8 cellular contexts compared by ENCODE assay signal in the genomic region with DNA sequence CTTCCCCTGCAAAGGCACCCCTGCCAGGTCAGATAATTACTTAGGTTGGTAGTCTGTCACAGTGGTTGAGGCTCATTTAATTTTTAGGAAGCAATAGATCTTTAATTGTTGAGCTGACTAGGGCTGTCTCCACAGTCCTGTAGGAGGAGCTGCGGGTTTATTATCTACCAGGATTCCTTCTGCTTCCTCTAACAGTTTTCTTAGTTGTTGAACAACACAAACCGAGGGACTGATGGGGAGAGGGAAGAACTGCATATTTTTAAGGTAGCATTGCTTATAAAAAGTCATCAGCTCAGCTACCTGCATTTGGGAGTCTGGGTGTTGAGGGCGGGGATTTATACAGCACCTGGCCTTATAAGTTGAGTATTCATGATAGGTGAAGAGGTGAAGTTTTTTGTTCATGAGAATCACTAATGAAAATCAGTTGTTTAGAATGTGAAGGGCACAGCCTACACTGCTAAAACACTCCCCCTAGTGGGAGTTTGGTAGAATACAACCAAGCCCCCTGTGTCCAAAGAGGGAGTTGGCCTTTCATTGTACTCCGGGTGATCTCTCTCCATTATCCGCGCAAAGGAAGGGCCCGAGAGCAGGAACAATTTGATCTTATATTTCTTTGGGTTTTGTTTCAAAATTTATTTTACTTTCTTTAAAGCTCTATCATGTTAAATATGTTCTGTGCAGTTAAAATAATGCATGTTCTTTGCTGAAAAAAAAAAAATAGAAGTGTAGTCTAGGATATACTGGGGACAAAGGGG.
DNase-seq lines count a peak whose midpoint lies in the region; ATAC-seq and TF ChIP-seq lines count a peak whose summit lies in the region.

No MANE protein-coding gene starts in this region.

- H3K36me3 Mint-ChIP-seq in brain: no peaks in the 10 kb centered on the region

- H3K27ac Mint-ChIP-seq in brain: peak overlapping the region in 4 of 5 experiments; percentile 26 to 67 (median 48)

- H3K4me1 ChIP-seq in Loucy (ENCODE audit: insufficient read depth, low read length, poor library complexity, severe bottlenecking) (peaks cover 19% of the 10 kb centered on the region), SJSA1 (replicated peaks) (peaks cover 23% of the 10 kb centered on the region)

- 0 out of 2 replicates have a peak, but pooled peaks cover 4% of the 10 kb centered on the region for H3F3A ChIP-seq in Loucy (ENCODE audit: low read depth)

- H2AFZ ChIP-seq in Loucy (ENCODE audit: low read length): no peak overlapping the region

- no peaks in the 10 kb centered on the region for H3K27me3 ChIP-seq in Loucy (ENCODE audit: insufficient read depth, low read length, poor library complexity, severe bottlenecking)
- no peaks in the 10 kb centered on the region for H3K27me3 ChIP-seq in SJSA1 (replicated peaks)

- no peak overlapping the region for H3K9ac ChIP-seq in Loucy (ENCODE audit: low read depth, low read length, poor library complexity, severe bottlenecking)

- H3K4me3 ChIP-seq in GM12865 (ENCODE audit: low read depth, low read length) (no peak overlapping the region), Loucy (ENCODE audit: low read length, poor library complexity, severe bottlenecking) (no peak overlapping the region), SJSA1 (no peak overlapping the region)

- H4K20me1 ChIP-seq in Loucy (ENCODE audit: insufficient read depth, low read length, poor library complexity, severe bottlenecking): peaks cover 3% of the 10 kb centered on the region

- peak; percentile 86 for TF ChIP-seq CTCF in GM12865 (IDR thresholded peaks at IDR 0.05; ENCODE audit: insufficient read depth, low read depth, low read length, missing control alignments)
- peak; percentile 91 for TF ChIP-seq CTCF in Loucy (conservative IDR thresholded peaks at IDR 0.05; ENCODE audit: low read length)
- TF ChIP-seq CTCF in brain (conservative IDR thresholded peaks at IDR 0.05): peak; percentile 93

- DNase-seq in ACHN (peak; percentile 67), GM12865 (ENCODE audit: low read depth) (peak; percentile 72), SJSA1 (ENCODE audit: low read depth in 1 of 2, low spot score in 2 of 2) (peak in 1 of 2 experiments; percentile 75), iPS-NIHi11 (ENCODE audit: low spot score) (peak; percentile 79), smooth muscle cell of the brain vasculature (ENCODE audit: low read depth, low spot score) (peak; percentile 23)

- H3K4me1 Mint-ChIP-seq in brain: peaks cover 47% of the 10 kb centered on the region

- H3K4me2 ChIP-seq in Loucy (ENCODE audit: low read depth, low read length, poor library complexity, severe bottlenecking): peak overlapping the region; percentile 59

- peak overlapping the region in 2 of 5 experiments; percentile 3 to 7 for H3K4me3 Mint-ChIP-seq in brain

- H3K79me2 ChIP-seq in Loucy (ENCODE audit: insufficient read depth, low read length): no peaks in the 10 kb centered on the region

- H3K9me3 ChIP-seq in Loucy (ENCODE audit: insufficient read depth, low read depth, low read length) (no peaks in the 10 kb centered on the region), SJSA1 (replicated peaks) (no peaks in the 10 kb centered on the region)

- H3K27ac ChIP-seq in SJSA1: peak overlapping the region; percentile 80

- H3K9me3 Mint-ChIP-seq in brain: no peaks in the 10 kb centered on the region

- H3K27me3 Mint-ChIP-seq in brain: no peaks in the 10 kb centered on the region

- no peaks in the 10 kb centered on the region for H3K9me2 ChIP-seq in Loucy (replicated peaks; ENCODE audit: low read depth, low read length)

- peaks cover 64% of the 10 kb centered on the region; the same call in 1 of the 2 replicates for H3K36me3 ChIP-seq in Loucy (ENCODE audit: insufficient read depth, low read length)
- H3K36me3 ChIP-seq in SJSA1: peaks cover 54% of the 10 kb centered on the region

- no peak for ATAC-seq in GM18517 (IDR thresholded peaks at IDR 0.05; ENCODE audit: unreplicated experiment)

- in situ Hi-C loops in ACHN (cut with HindIII; ENCODE audit: low pct_ligation_motif_present, low pct_unique_long_range_greater_than_20kb, low sequenced_read_pairs): no loop called here
